Comparison of ENCODE assay signal across 1 cellular context in genomic region chr2:43082111-43082877, GRCh38.
TF ChIP-seq lines count a peak whose summit lies in the region.

No MANE protein-coding gene starts in this region.

TF ChIP-seq in H1, 55 proteins besides CTCF, POLR2A, EP300 and RAD21:
- no peak for TF ChIP-seq JUN (IDR thresholded peaks at IDR 0.05; ENCODE audit: low read depth, low read length)
- TF ChIP-seq GTF2F1 (IDR thresholded peaks at IDR 0.05; ENCODE audit: borderline replicate concordance, low read depth, low read length): no peak
- TF ChIP-seq CTBP2 (IDR thresholded peaks at IDR 0.05; ENCODE audit: borderline replicate concordance, insufficient read depth, insufficient read length, low read length): no peak
- TF ChIP-seq RFX5 (IDR thresholded peaks at IDR 0.05; ENCODE audit: borderline replicate concordance, low read depth, low read length): no peak
- TF ChIP-seq, protein P1, sequence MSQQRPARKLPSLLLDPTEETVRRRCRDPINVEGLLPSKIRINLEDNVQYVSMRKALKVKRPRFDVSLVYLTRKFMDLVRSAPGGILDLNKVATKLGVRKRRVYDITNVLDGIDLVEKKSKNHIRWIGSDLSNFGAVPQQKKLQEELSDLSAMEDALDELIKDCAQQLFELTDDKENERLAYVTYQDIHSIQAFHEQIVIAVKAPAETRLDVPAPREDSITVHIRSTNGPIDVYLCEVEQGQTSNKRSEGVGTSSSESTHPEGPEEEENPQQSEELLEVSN (IDR thresholded peaks at IDR 0.05): no peak
